Comparison of ENCODE assay signal across 23 cellular contexts in genomic region chr5:111745075-111745474, GRCh38.
"Had no signal": no experiment of that assay in that cellular context is flagged by ENCODE, and none has a peak within 500 bp of the region (broad histone marks: within the 10 kb centered on the region; RNA-seq: fewer than 3 reads in every experiment).

No MANE protein-coding gene starts in this region.

- H3K4me1 ChIP-seq: testis had no signal

- ATAC-seq: activated naive CD8-positive, alpha-beta T cell treated with anti-CD3 and anti-CD28 coated beads, Interleukin-2, amount 50 U/mL, for 24 hours; activated T-cell treated with anti-CD3 and anti-CD28 coated beads, Interleukin-2, amount 50 U/mL, for 72 hours; body of pancreas; effector memory CD8-positive, alpha-beta T cell; left cardiac atrium; sciatic nerve; stimulated activated naive B cell treated with anti-CD40 and anti-IgM and Interleukin-4, amounts not matched to agents 10 μg/mL and 1 μg/mL and 100 μg/mL, for 72 hours had no signal

- H3K27ac Mint-ChIP-seq: activated CD4-positive, alpha-beta memory T cell treated with anti-CD3 and anti-CD28 coated beads, Interleukin-2, amount 10 ng/mL, durations not matched to agents 7 days and 5 days; activated naive CD8-positive, alpha-beta T cell treated with anti-CD3 and anti-CD28 coated beads, Interleukin-2, amount 50 U/mL, for 24 hours; activated T-cell treated with anti-CD3 and anti-CD28 coated beads, Interleukin-2, amount 50 U/mL, for 72 hours; effector memory CD8-positive, alpha-beta T cell; stimulated activated naive B cell treated with anti-CD40 and anti-IgM and Interleukin-4, amounts not matched to agents 10 μg/mL and 1 μg/mL and 100 μg/mL, for 72 hours had no signal

- H3K36me3 Mint-ChIP-seq: stimulated activated naive B cell treated with anti-CD40 and anti-IgM and Interleukin-4, amounts not matched to agents 10 μg/mL and 1 μg/mL and 100 μg/mL, for 72 hours had no signal

- H3K4me3 Mint-ChIP-seq: activated CD4-positive, alpha-beta memory T cell treated with anti-CD3 and anti-CD28 coated beads, Interleukin-2, amount 10 ng/mL, durations not matched to agents 7 days and 5 days; activated CD4-positive, alpha-beta T cell treated with anti-CD3 and anti-CD28 coated beads, Interleukin-2, amount 10 ng/mL, durations not matched to agents 24 days and 14 days; activated naive CD8-positive, alpha-beta T cell treated with anti-CD3 and anti-CD28 coated beads, Interleukin-2, amount 50 U/mL, for 24 hours; activated T-cell treated with anti-CD3 and anti-CD28 coated beads, Interleukin-2, amount 50 U/mL, for 72 hours; effector memory CD8-positive, alpha-beta T cell; stimulated activated naive B cell treated with anti-CD40 and anti-IgM and Interleukin-4, amounts not matched to agents 10 μg/mL and 1 μg/mL and 100 μg/mL, for 72 hours had no signal

- H3K27ac ChIP-seq: body of pancreas, testis, vagina had no signal

- DNase-seq: activated CD4-positive, alpha-beta memory T cell treated with anti-CD3 and anti-CD28 coated beads, Interleukin-2, amount 10 ng/mL, durations not matched to agents 7 days and 5 days; activated CD4-positive, CD25-positive, alpha-beta regulatory T cell; activated gamma-delta T cell; activated naive CD4-positive, alpha-beta T cell treated with anti-CD3 and anti-CD28 coated beads, Interleukin-2, amount 50 U/mL, for 16 hours; activated naive CD8-positive, alpha-beta T cell treated with anti-CD3 and anti-CD28 coated beads, Interleukin-2, amount 50 U/mL, for 24 hours; activated T-cell treated with anti-CD3 and anti-CD28 coated beads, Interleukin-2, amount 50 U/mL, for 72 hours; body of pancreas; central memory CD4-positive, alpha-beta T cell; dorsolateral prefrontal cortex; effector memory CD8-positive, alpha-beta T cell; left cardiac atrium; nucleus accumbens; posterior cingulate gyrus; stimulated activated CD4-positive, alpha-beta T cell treated with anti-CD3 and anti-CD28 coated beads, Interleukin-2, amount 100 ng/mL, for 48 hours; stimulated activated CD8-positive, alpha-beta memory T cell treated with anti-CD3 and anti-CD28 coated beads, Interleukin-4, amount 100 ng/mL, for 48 hours; stimulated activated naive B cell treated with anti-CD40 and anti-IgM and Interleukin-4, amounts not matched to agents 10 μg/mL and 1 μg/mL and 100 μg/mL, for 72 hours; T-helper 9 cell; testis; trophoblast cell had no signal

- H3K27me3 Mint-ChIP-seq: activated CD4-positive, alpha-beta T cell treated with anti-CD3 and anti-CD28 coated beads, Interleukin-2, amount 10 ng/mL, durations not matched to agents 24 days and 14 days; stimulated activated naive B cell treated with anti-CD40 and anti-IgM and Interleukin-4, amounts not matched to agents 10 μg/mL and 1 μg/mL and 100 μg/mL, for 72 hours had no signal

- H3K36me3 ChIP-seq: esophagus muscularis mucosa, vagina had no signal

- H3K9me3 ChIP-seq: body of pancreas, esophagus muscularis mucosa, testis, vagina had no signal

- H3K27me3 ChIP-seq: body of pancreas, esophagus muscularis mucosa, testis, vagina had no signal

- H3K9me3 Mint-ChIP-seq: activated CD4-positive, alpha-beta memory T cell treated with anti-CD3 and anti-CD28 coated beads, Interleukin-2, amount 10 ng/mL, durations not matched to agents 7 days and 5 days; activated CD4-positive, alpha-beta T cell treated with anti-CD3 and anti-CD28 coated beads, Interleukin-2, amount 10 ng/mL, durations not matched to agents 24 days and 14 days; activated naive CD8-positive, alpha-beta T cell treated with anti-CD3 and anti-CD28 coated beads, Interleukin-2, amount 50 U/mL, for 24 hours; activated T-cell treated with anti-CD3 and anti-CD28 coated beads, Interleukin-2, amount 50 U/mL, for 72 hours; effector memory CD8-positive, alpha-beta T cell had no signal

- H3K4me3 ChIP-seq: body of pancreas, dorsolateral prefrontal cortex, esophagus muscularis mucosa, testis, vagina had no signal
